1 cellular context compared by ENCODE assay signal in genomic region chr16:87681990-87682570, GRCh38.
A peak's percentile ranks its signal among the peaks of the same experiment; 100 is the strongest.
TF ChIP-seq lines count a peak whose summit lies in the region.

No MANE protein-coding gene starts in this region.

TF ChIP-seq in GM12878, 131 proteins besides CTCF, POLR2A, EP300 and RAD21 (continued from another document):
- peak; percentile 68 for TF ChIP-seq PBX3 (IDR thresholded peaks at IDR 0.05; ENCODE audit: insufficient replicate concordance, low read depth, low read length)
- TF ChIP-seq RUNX3 (IDR thresholded peaks at IDR 0.05; ENCODE audit: low read length), result peak; percentile 65
- TF ChIP-seq KLF5 (IDR thresholded peaks at IDR 0.05; ENCODE audit: partially characterized antibody), result no peak
- no peak for TF ChIP-seq PML (IDR thresholded peaks at IDR 0.05; ENCODE audit: low read length)
- TF ChIP-seq CREB1 (IDR thresholded peaks at IDR 0.05; ENCODE audit: low read depth), result no peak
- TF ChIP-seq RCOR1 (conservative IDR thresholded peaks at IDR 0.05; ENCODE audit: low read depth, low read length), result no peak
